1 cellular context compared by ENCODE assay signal in the genomic region with DNA sequence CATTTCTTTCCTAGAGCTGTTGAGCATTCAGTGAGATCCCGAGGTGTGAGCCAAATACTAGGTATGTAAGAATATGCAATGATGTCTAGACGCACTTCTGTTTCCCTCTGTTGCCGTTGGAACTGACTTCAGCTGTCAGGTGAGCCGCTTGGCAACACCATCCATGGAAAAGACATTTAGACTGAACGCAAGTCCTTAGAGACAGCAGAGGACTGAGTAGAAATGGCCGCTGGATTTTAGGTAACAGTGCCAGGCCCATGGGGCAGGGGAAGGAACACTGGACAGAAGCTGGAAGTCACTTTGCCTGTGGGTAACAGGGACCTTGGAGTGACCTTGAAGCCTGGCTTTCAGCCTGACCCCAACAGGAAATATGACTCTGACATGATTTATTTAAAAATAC.
TF ChIP-seq lines count a peak whose summit lies in the region.

No MANE protein-coding gene starts in this region.

TF ChIP-seq in IMR-90, 13 proteins besides CTCF, POLR2A, EP300 and RAD21 (continued from another document):
- no peak for TF ChIP-seq NFE2L2 (IDR thresholded peaks at IDR 0.05; ENCODE audit: low read depth, low read length)
- TF ChIP-seq RFX5 (IDR thresholded peaks at IDR 0.05; ENCODE audit: low read depth, low read length) = no peak
- TF ChIP-seq BHLHE40 (IDR thresholded peaks at IDR 0.05; ENCODE audit: low read depth, low read length) = no peak
- no peak for TF ChIP-seq FOS (IDR thresholded peaks at IDR 0.05; ENCODE audit: low read depth, low read length)
- no peak for TF ChIP-seq MAZ (IDR thresholded peaks at IDR 0.05; ENCODE audit: borderline replicate concordance, low read depth, low read length)
- no peak for TF ChIP-seq ELK1 (IDR thresholded peaks at IDR 0.05; ENCODE audit: borderline replicate concordance, low read depth, low read length)
- TF ChIP-seq CHD1 (IDR thresholded peaks at IDR 0.05; ENCODE audit: low read depth, low read length) = no peak
- no peak for TF ChIP-seq RCOR1 (IDR thresholded peaks at IDR 0.05; ENCODE audit: insufficient replicate concordance, low read length)
